In genomic region chr6:43541774-43542471, GRCh38 we compare ENCODE assay signal across 1 cellular context.
A peak's percentile ranks its signal among the peaks of the same experiment; 100 is the strongest.
TF ChIP-seq lines count a peak whose summit lies in the region.

No MANE protein-coding gene starts in this region.

TF ChIP-seq in K562, 482 proteins besides CTCF, POLR2A, EP300 and RAD21:
- no peak for TF ChIP-seq ZBTB26 (CRISPR knock-in tag; IDR thresholded peaks at IDR 0.05)
- 0 out of 2 replicates have a peak, but pooled peaks have one; percentile 8 for TF ChIP-seq ZZZ3 (IDR thresholded peaks at IDR 0.05)
